1 cellular context compared by ENCODE assay signal in the genomic region with DNA sequence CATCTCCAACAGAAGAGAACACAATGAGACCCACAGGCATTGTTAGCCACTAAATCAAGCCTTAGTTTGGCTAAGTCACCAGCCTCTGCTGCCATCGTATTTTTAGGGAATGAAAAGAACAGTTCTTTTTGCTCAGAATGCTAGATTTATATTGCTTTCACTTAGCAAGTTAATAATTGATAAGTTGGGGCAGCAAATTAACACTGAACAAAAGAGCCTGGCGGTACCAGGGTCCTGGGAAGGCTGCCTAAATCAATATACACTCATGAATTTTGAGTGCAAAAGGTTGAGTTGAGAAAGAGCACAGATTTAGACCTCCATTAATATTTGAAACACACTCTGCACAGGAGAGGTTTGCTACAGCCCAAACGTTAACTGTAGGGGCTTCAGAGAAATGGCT.
A peak's percentile ranks its signal among the peaks of the same experiment; 100 is the strongest.
TF ChIP-seq lines count a peak whose summit lies in the region.

No MANE protein-coding gene starts in this region.

TF ChIP-seq in HepG2, 621 proteins besides CTCF, POLR2A, EP300 and RAD21 (continued from another document and continues in another):
- TF ChIP-seq HNF1A (IDR thresholded peaks at IDR 0.05; ENCODE audit: low read depth) = peak; percentile 93
- TF ChIP-seq HNF1A (CRISPR knock-in tag; IDR thresholded peaks at IDR 0.05; ENCODE audit: borderline replicate concordance) = peak; percentile 95
- no peak for TF ChIP-seq ZFP41 (CRISPR knock-in tag; IDR thresholded peaks at IDR 0.05; ENCODE audit: borderline replicate concordance)
- no peak for TF ChIP-seq ZNF607 (CRISPR knock-in tag; IDR thresholded peaks at IDR 0.05; ENCODE audit: borderline replicate concordance)
- TF ChIP-seq CEBPB (IDR thresholded peaks at IDR 0.05; ENCODE audit: borderline replicate concordance, low read depth, low read length) = peak; percentile 82; the same call in 1 of the 2 replicates
- TF ChIP-seq FOXA1 (IDR thresholded peaks at IDR 0.05) = no peak
- peak; percentile 70; the same call in 1 of the 2 replicates for TF ChIP-seq FOXA1 (CRISPR knock-in tag; IDR thresholded peaks at IDR 0.05)
- TF ChIP-seq SOX13 (IDR thresholded peaks at IDR 0.05) = peak; percentile 32
- TF ChIP-seq SOX13 (CRISPR knock-in tag; conservative IDR thresholded peaks at IDR 0.05 in 1 of 2, IDR thresholded peaks at IDR 0.05 in 1 of 2) = peak in 1 of 2 experiments; percentile 90; a peak in 2 of 4 replicates
- peak; percentile 70 for TF ChIP-seq ISL2 (CRISPR knock-in tag; IDR thresholded peaks at IDR 0.05)
- TF ChIP-seq RBAK (CRISPR knock-in tag; IDR thresholded peaks at IDR 0.05) = peak; percentile 34; the same call in 1 of the 2 replicates
- TF ChIP-seq, protein P1, sequence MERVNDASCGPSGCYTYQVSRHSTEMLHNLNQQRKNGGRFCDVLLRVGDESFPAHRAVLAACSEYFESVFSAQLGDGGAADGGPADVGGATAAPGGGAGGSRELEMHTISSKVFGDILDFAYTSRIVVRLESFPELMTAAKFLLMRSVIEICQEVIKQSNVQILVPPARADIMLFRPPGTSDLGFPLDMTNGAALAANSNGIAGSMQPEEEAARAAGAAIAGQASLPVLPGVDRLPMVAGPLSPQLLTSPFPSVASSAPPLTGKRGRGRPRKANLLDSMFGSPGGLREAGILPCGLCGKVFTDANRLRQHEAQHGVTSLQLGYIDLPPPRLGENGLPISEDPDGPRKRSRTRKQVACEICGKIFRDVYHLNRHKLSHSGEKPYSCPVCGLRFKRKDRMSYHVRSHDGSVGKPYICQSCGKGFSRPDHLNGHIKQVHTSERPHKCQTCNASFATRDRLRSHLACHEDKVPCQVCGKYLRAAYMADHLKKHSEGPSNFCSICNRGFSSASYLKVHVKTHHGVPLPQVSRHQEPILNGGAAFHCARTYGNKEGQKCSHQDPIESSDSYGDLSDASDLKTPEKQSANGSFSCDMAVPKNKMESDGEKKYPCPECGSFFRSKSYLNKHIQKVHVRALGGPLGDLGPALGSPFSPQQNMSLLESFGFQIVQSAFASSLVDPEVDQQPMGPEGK (CRISPR knock-in tag; IDR thresholded peaks at IDR 0.05) = peak; percentile 36; the same call in 1 of the 2 replicates
- TF ChIP-seq HMG20B (CRISPR knock-in tag; conservative IDR thresholded peaks at IDR 0.05) = peak; percentile 91
- no peak for TF ChIP-seq ZNF784 (CRISPR knock-in tag; IDR thresholded peaks at IDR 0.05; ENCODE audit: borderline replicate concordance)
- 0 out of 2 replicates have a peak, but pooled peaks have one; percentile 35 for TF ChIP-seq RCOR2 (CRISPR knock-in tag; IDR thresholded peaks at IDR 0.05)
- TF ChIP-seq GFI1 (CRISPR knock-in tag; IDR thresholded peaks at IDR 0.05; ENCODE audit: borderline replicate concordance) = peak; percentile 99
- no peak for TF ChIP-seq LCORL (IDR thresholded peaks at IDR 0.05)
- TF ChIP-seq LCORL (CRISPR knock-in tag; IDR thresholded peaks at IDR 0.05) = peak; percentile 63; the same call in 1 of the 2 replicates
- TF ChIP-seq SAP130 (CRISPR knock-in tag; IDR thresholded peaks at IDR 0.05; ENCODE audit: low read depth) = 0 out of 2 replicates have a peak, but pooled peaks have one; percentile 13
- TF ChIP-seq ZBTB20 (CRISPR knock-in tag; IDR thresholded peaks at IDR 0.05; ENCODE audit: borderline replicate concordance, low read depth) = no peak
- TF ChIP-seq TARDBP (CRISPR knock-in tag; IDR thresholded peaks at IDR 0.05) = peak; percentile 24; the same call in 1 of the 2 replicates
- peak; percentile 82 for TF ChIP-seq SOX5 (CRISPR knock-in tag; IDR thresholded peaks at IDR 0.05; ENCODE audit: borderline replicate concordance)
- 0 out of 2 replicates have a peak, but pooled peaks have one; percentile 14 for TF ChIP-seq MED1 (CRISPR knock-in tag; IDR thresholded peaks at IDR 0.05)
- TF ChIP-seq ZNF546 (CRISPR knock-in tag; conservative IDR thresholded peaks at IDR 0.05) = no peak
- TF ChIP-seq NR2F6 (IDR thresholded peaks at IDR 0.05) = peak; percentile 71
- TF ChIP-seq NR2F6 (CRISPR knock-in tag; IDR thresholded peaks at IDR 0.05) = peak; percentile 65; the same call in 1 of the 2 replicates
- TF ChIP-seq, protein P2, sequence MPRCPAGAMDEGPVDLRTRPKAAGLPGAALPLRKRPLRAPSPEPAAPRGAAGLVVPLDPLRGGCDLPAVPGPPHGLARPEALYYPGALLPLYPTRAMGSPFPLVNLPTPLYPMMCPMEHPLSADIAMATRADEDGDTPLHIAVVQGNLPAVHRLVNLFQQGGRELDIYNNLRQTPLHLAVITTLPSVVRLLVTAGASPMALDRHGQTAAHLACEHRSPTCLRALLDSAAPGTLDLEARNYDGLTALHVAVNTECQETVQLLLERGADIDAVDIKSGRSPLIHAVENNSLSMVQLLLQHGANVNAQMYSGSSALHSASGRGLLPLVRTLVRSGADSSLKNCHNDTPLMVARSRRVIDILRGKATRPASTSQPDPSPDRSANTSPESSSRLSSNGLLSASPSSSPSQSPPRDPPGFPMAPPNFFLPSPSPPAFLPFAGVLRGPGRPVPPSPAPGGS (CRISPR knock-in tag; IDR thresholded peaks at IDR 0.05) = no peak
- TF ChIP-seq, protein P3, sequence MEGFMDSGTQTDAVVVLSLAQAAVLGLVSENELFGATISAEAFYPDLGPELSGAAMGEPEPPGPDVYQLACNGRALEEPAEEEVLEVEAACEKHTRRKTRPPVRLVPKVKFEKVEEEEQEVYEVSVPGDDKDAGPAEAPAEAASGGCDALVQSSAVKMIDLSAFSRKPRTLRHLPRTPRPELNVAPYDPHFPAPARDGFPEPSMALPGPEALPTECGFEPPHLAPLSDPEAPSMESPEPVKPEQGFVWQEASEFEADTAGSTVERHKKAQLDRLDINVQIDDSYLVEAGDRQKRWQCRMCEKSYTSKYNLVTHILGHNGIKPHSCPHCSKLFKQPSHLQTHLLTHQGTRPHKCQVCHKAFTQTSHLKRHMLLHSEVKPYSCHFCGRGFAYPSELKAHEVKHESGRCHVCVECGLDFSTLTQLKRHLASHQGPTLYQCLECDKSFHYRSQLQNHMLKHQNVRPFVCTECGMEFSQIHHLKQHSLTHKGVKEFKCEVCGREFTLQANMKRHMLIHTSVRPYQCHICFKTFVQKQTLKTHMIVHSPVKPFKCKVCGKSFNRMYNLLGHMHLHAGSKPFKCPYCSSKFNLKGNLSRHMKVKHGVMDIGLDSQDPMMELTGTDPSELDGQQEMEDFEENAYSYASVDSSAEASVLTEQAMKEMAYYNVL (CRISPR knock-in tag; IDR thresholded peaks at IDR 0.05; ENCODE audit: borderline replicate concordance) = peak; percentile 59; the same call in 1 of the 2 replicates
- peak; percentile 51; the same call in 1 of the 2 replicates for TF ChIP-seq MBD4 (IDR thresholded peaks at IDR 0.05; ENCODE audit: borderline replicate concordance, low read length)
- no peak for TF ChIP-seq ZNF713 (CRISPR knock-in tag; IDR thresholded peaks at IDR 0.05)
- TF ChIP-seq MBNL3 (CRISPR knock-in tag; conservative IDR thresholded peaks at IDR 0.05) = no peak
- TF ChIP-seq, protein P4, sequence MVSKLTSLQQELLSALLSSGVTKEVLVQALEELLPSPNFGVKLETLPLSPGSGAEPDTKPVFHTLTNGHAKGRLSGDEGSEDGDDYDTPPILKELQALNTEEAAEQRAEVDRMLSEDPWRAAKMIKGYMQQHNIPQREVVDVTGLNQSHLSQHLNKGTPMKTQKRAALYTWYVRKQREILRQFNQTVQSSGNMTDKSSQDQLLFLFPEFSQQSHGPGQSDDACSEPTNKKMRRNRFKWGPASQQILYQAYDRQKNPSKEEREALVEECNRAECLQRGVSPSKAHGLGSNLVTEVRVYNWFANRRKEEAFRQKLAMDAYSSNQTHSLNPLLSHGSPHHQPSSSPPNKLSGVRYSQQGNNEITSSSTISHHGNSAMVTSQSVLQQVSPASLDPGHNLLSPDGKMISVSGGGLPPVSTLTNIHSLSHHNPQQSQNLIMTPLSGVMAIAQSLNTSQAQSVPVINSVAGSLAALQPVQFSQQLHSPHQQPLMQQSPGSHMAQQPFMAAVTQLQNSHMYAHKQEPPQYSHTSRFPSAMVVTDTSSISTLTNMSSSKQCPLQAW (CRISPR knock-in tag; IDR thresholded peaks at IDR 0.05) = peak; percentile 87; the same call in 1 of the 2 replicates
- peak; percentile 78 for TF ChIP-seq GATAD2A (CRISPR knock-in tag; IDR thresholded peaks at IDR 0.05)
- TF ChIP-seq POGZ (CRISPR knock-in tag; IDR thresholded peaks at IDR 0.05) = peak; percentile 39; the same call in 1 of the 2 replicates
- peak; percentile 38; the same call in 1 of the 2 replicates for TF ChIP-seq ZNF292 (CRISPR knock-in tag; IDR thresholded peaks at IDR 0.05; ENCODE audit: borderline replicate concordance, low read depth)
- peak; percentile 49; the same call in 1 of the 2 replicates for TF ChIP-seq HDAC1 (CRISPR knock-in tag; IDR thresholded peaks at IDR 0.05)
- TF ChIP-seq FOSL2 (CRISPR knock-in tag; IDR thresholded peaks at IDR 0.05) = peak; percentile 72
- TF ChIP-seq, protein P5, sequence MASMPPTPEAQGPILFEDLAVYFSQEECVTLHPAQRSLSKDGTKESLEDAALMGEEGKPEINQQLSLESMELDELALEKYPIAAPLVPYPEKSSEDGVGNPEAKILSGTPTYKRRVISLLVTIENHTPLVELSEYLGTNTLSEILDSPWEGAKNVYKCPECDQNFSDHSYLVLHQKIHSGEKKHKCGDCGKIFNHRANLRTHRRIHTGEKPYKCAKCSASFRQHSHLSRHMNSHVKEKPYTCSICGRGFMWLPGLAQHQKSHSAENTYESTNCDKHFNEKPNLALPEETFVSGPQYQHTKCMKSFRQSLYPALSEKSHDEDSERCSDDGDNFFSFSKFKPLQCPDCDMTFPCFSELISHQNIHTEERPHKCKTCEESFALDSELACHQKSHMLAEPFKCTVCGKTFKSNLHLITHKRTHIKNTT (CRISPR knock-in tag; IDR thresholded peaks at IDR 0.05) = no peak
- peak; percentile 83; the same call in 1 of the 2 replicates for TF ChIP-seq DPF2 (CRISPR knock-in tag; IDR thresholded peaks at IDR 0.05; ENCODE audit: borderline replicate concordance, low read depth)
- no peak for TF ChIP-seq ZNF670 (CRISPR knock-in tag; IDR thresholded peaks at IDR 0.05; ENCODE audit: borderline replicate concordance)
- TF ChIP-seq HDAC2 (CRISPR knock-in tag; IDR thresholded peaks at IDR 0.05) = peak; percentile 76
- no peak for TF ChIP-seq ZNF605 (CRISPR knock-in tag; IDR thresholded peaks at IDR 0.05)
- 0 out of 2 replicates have a peak, but pooled peaks have one; percentile 33 for TF ChIP-seq SMAD3 (CRISPR knock-in tag; IDR thresholded peaks at IDR 0.05)
- peak; percentile 88 for TF ChIP-seq PAXIP1 (CRISPR knock-in tag; conservative IDR thresholded peaks at IDR 0.05)
- peak; percentile 46; the same call in 1 of the 2 replicates for TF ChIP-seq RXRB (CRISPR knock-in tag; IDR thresholded peaks at IDR 0.05; ENCODE audit: borderline replicate concordance)
- TF ChIP-seq HNRNPUL1 (IDR thresholded peaks at IDR 0.05; ENCODE audit: low read depth, low read length) = peak; percentile 73; the same call in 1 of the 2 replicates
